Comparison of ENCODE assay signal across 1 cellular context in genomic region chr3:148211725-148212124, GRCh38.
TF ChIP-seq lines count a peak whose summit lies in the region.

No MANE protein-coding gene starts in this region.

TF ChIP-seq in GM12878, 131 proteins besides CTCF, POLR2A, EP300 and RAD21 (continued from another document and continues in another):
- no peak for TF ChIP-seq NBN (IDR thresholded peaks at IDR 0.05)
- TF ChIP-seq LARP7 (IDR thresholded peaks at IDR 0.05), result no peak
- TF ChIP-seq ZBTB4 (CRISPR knock-in tag; IDR thresholded peaks at IDR 0.05), result no peak
- no peak for TF ChIP-seq ZNF592 (IDR thresholded peaks at IDR 0.05)
- TF ChIP-seq ATF2 (IDR thresholded peaks at IDR 0.05; ENCODE audit: low read length), result no peak
- no peak for TF ChIP-seq POLR2AphosphoS5 (IDR thresholded peaks at IDR 0.05; ENCODE audit: low read length)
- TF ChIP-seq IKZF1 (conservative IDR thresholded peaks at IDR 0.05), result peak; percentile 82
- no peak for TF ChIP-seq POU2F2 (IDR thresholded peaks at IDR 0.05; ENCODE audit: borderline replicate concordance, low read depth, low read length)
- TF ChIP-seq BACH1 (IDR thresholded peaks at IDR 0.05; ENCODE audit: borderline replicate concordance), result no peak
- no peak for TF ChIP-seq SRF (IDR thresholded peaks at IDR 0.05; ENCODE audit: low read depth in 2 of 2, low read length in 2 of 2)
- TF ChIP-seq MLLT1 (IDR thresholded peaks at IDR 0.05), result no peak
- no peak for TF ChIP-seq CUX1 (IDR thresholded peaks at IDR 0.05; ENCODE audit: insufficient replicate concordance, low read depth, low read length)
- TF ChIP-seq BCL3 (IDR thresholded peaks at IDR 0.05; ENCODE audit: borderline replicate concordance, insufficient read depth, low read depth, low read length, poor library complexity, severe bottlenecking), result no peak
- TF ChIP-seq FOXK2 (IDR thresholded peaks at IDR 0.05), result no peak
- no peak for TF ChIP-seq EED (IDR thresholded peaks at IDR 0.05; ENCODE audit: low read depth)
- TF ChIP-seq SKIL (IDR thresholded peaks at IDR 0.05; ENCODE audit: low read depth, poor library complexity, severe bottlenecking), result peak; percentile 53
- no peak for TF ChIP-seq CEBPB (IDR thresholded peaks at IDR 0.05; ENCODE audit: borderline replicate concordance in 1 of 2, low read depth in 2 of 2, low read length in 2 of 2)
- TF ChIP-seq CBFB (IDR thresholded peaks at IDR 0.05; ENCODE audit: low read depth), result no peak
- TF ChIP-seq TCF12 (IDR thresholded peaks at IDR 0.05; ENCODE audit: low read depth, low read length), result no peak
- TF ChIP-seq CHD2 (IDR thresholded peaks at IDR 0.05; ENCODE audit: borderline replicate concordance, low read depth, low read length), result no peak
- no peak for TF ChIP-seq RB1 (IDR thresholded peaks at IDR 0.05; ENCODE audit: borderline replicate concordance)
- peak; percentile 69; the same call in 1 of the 2 replicates for TF ChIP-seq ESRRA (IDR thresholded peaks at IDR 0.05; ENCODE audit: low read length)
- TF ChIP-seq STAT3 (IDR thresholded peaks at IDR 0.05; ENCODE audit: low read depth, low read length), result no peak
- TF ChIP-seq CHD4 (IDR thresholded peaks at IDR 0.05), result no peak
- TF ChIP-seq KDM1A (IDR thresholded peaks at IDR 0.05; ENCODE audit: borderline replicate concordance), result no peak
- TF ChIP-seq CHD1 (IDR thresholded peaks at IDR 0.05; ENCODE audit: low read depth, low read length), result no peak
- TF ChIP-seq RFX5 (IDR thresholded peaks at IDR 0.05; ENCODE audit: low read depth, low read length), result no peak
- no peak for TF ChIP-seq SUPT20H (IDR thresholded peaks at IDR 0.05; ENCODE audit: borderline replicate concordance, control insufficient read depth, low read depth, low read length)
- TF ChIP-seq CBX5 (IDR thresholded peaks at IDR 0.05; ENCODE audit: low read depth), result no peak
- no peak for TF ChIP-seq E2F8 (IDR thresholded peaks at IDR 0.05; ENCODE audit: low read depth, partially characterized antibody)
- TF ChIP-seq KLF5 (IDR thresholded peaks at IDR 0.05; ENCODE audit: partially characterized antibody), result no peak
- no peak for TF ChIP-seq USF1 (IDR thresholded peaks at IDR 0.05; ENCODE audit: borderline replicate concordance, extremely low read length, insufficient read depth, low read depth, low read length)
